Comparison of ENCODE assay signal across 1 cellular context in the genomic region with DNA sequence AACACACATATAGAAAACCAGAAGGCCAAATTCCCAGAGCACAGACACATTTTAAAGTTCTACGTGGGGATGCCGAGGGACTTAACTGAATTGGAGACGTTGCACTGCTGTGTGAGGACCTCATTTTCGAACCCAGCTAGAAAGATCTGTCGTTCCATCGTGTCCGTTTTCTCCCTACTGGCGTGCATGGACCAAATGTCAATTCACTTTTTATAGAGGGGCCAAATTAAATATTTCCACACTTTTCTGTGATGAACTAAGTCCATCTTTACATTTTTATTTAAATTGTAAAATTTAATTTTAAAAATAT.
TF ChIP-seq lines count a peak whose summit lies in the region.

No MANE protein-coding gene starts in this region.

TF ChIP-seq in SK-N-SH treated with all-trans-retinoic acid at 6 μM for 48 hours, 23 proteins besides CTCF, POLR2A, EP300 and RAD21 (continued from another document):
- TF ChIP-seq TSHZ2 (CRISPR knock-in tag; IDR thresholded peaks at IDR 0.05), result no peak
- TF ChIP-seq RARB (CRISPR knock-in tag; IDR thresholded peaks at IDR 0.05), result no peak
